8 cellular contexts compared by ENCODE assay signal in the genomic region with DNA sequence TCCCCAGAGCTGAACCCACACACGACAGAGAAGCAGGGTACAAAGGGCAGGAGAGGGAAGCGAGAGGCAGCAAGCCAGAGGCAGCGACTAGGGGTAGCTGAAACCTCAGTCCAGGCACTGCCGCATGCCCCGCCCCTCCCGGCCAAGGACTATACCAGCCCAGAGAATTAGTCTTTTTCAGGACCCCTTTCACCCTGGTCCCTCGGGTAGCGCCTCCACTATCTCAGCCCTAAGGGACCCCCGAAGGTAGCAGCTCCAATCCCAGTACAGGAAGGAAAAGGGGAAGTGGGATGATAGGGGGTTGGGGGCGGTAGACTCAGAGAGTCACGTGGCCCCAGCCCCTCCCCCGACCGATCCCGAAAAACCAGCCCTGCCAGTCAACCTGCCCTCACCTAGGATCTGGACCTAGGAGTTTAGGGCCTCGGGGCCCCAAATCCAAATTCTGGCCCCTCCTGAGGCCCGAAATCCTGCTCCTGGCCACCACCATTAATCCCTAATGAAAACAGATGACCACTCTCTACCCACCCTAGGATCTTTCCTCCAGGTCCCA. TPM values are rescaled to one million over a fixed set of nuclear protein-coding genes. Genes with fewer than 3 reads are reported as not detected.
DNase-seq lines count a peak whose midpoint lies in the region; ATAC-seq and TF ChIP-seq lines count a peak whose summit lies in the region.

No MANE protein-coding gene starts in this region.

- POLR2A ChIA-PET in CD8-positive, alpha-beta T cell (lab: Charles Lee): interaction anchor here (0.6 to 3.8 kb wide), 6 partner anchors 8 to 1636 kb away, joined by 3 to 48 read pairs (median 6); a partner anchor contains a TSS
- POLR2A ChIA-PET in MCF 10A (lab: Yijun Ruan, JAX): interaction anchor here (0.6 to 5.5 kb wide), 15 partner anchors 8 to 1897 kb away, joined by 3 to 84 read pairs (median 5); a partner anchor contains a TSS

- no peaks in the 10 kb centered on the region for H3K9me3 ChIP-seq in CD8-positive, alpha-beta T cell (ENCODE audit: low read length)
- H3K9me3 ChIP-seq in left lung (no peaks in the 10 kb centered on the region), thoracic aorta (no peaks in the 10 kb centered on the region)

- H3K36me3 ChIP-seq in CD8-positive, alpha-beta T cell (ENCODE audit: insufficient read depth, low read length): peaks cover 17% of the 10 kb centered on the region
- H3K36me3 ChIP-seq in left lung: peaks cover 0 to 64% of the 10 kb centered on the region in 2 donors
- H3K36me3 ChIP-seq in thoracic aorta: peaks cover 15% of the 10 kb centered on the region

- no peak for DNase-seq in CD8-positive, alpha-beta T cell
- peak; percentile 71 for DNase-seq in KBM-7
- peak; percentile 38 for DNase-seq in MCF 10A (ENCODE audit: unreplicated experiment)
- peak; percentile 76 to 86 for DNase-seq in left lung
- no peak for DNase-seq in thoracic aorta (ENCODE audit: low spot score)
- no peak for DNase-seq in occipital lobe (lab: John Stamatoyannopoulos, UW)

- in situ Hi-C loops in KBM-7 (cut with MboI; ENCODE audit: low pct_unique_long_range_greater_than_20kb, low sequenced_read_pairs): no loop called here

- H3K4me3 ChIP-seq in CD8-positive, alpha-beta T cell (ENCODE audit: low read depth, low read length): no peak overlapping the region
- H3K4me3 ChIP-seq in left lung (peak overlapping the region; percentile 61 to 65), thoracic aorta (peak overlapping the region; percentile 79)

- H3K4me1 ChIP-seq in CD8-positive, alpha-beta T cell (ENCODE audit: insufficient read depth, low read length): peaks cover 14% of the 10 kb centered on the region
- peaks cover 12 to 47% of the 10 kb centered on the region in 2 donors for H3K4me1 ChIP-seq in left lung
- peaks cover 15 to 20% of the 10 kb centered on the region in 2 donors for H3K4me1 ChIP-seq in thoracic aorta (ENCODE audit: control insufficient read depth in 1 of 2, low read depth in 2 of 2)

- H3K4me3 Mint-ChIP-seq in CD8-positive, alpha-beta T cell: peak overlapping the region; percentile 65
- H3K4me3 Mint-ChIP-seq in MCF 10A (ENCODE audit: unreplicated experiment): peak overlapping the region; percentile 96

- no peak for ATAC-seq in CD8-positive, alpha-beta T cell
- ATAC-seq in left lung: peak; percentile 35
- no peak for ATAC-seq in thoracic aorta (ENCODE audit: insufficient number of reproducible peaks, low FRiP score, low read depth)
- ATAC-seq in GM21447 (IDR thresholded peaks at IDR 0.05; ENCODE audit: unreplicated experiment): no peak
- no peak for ATAC-seq in GM21526 (IDR thresholded peaks at IDR 0.05; ENCODE audit: low FRiP score, unreplicated experiment)

- peaks cover 36% of the 10 kb centered on the region for H3K4me1 Mint-ChIP-seq in CD8-positive, alpha-beta T cell (ENCODE audit: low read depth)
- peaks cover 22% of the 10 kb centered on the region for H3K4me1 Mint-ChIP-seq in MCF 10A (ENCODE audit: insufficient read depth, unreplicated experiment)

- H3K27ac Mint-ChIP-seq in CD8-positive, alpha-beta T cell: peak overlapping the region; percentile 67
- H3K27ac Mint-ChIP-seq in MCF 10A (ENCODE audit: low read depth, unreplicated experiment): peak overlapping the region; percentile 100

- no peaks in the 10 kb centered on the region for H3K27me3 Mint-ChIP-seq in CD8-positive, alpha-beta T cell (ENCODE audit: low read depth)
- no peaks in the 10 kb centered on the region for H3K27me3 Mint-ChIP-seq in MCF 10A (ENCODE audit: insufficient read depth, unreplicated experiment)

- no peak for TF ChIP-seq CTCF in CD8-positive, alpha-beta T cell (IDR thresholded peaks at IDR 0.05)
- TF ChIP-seq CTCF in MCF 10A (IDR thresholded peaks at IDR 0.05; ENCODE audit: unreplicated experiment): no peak
- no peak for TF ChIP-seq CTCF in left lung (IDR thresholded peaks at IDR 0.05)
- no peak for TF ChIP-seq CTCF in thoracic aorta (IDR thresholded peaks at IDR 0.05)

- no peaks in the 10 kb centered on the region for H3K9me3 Mint-ChIP-seq in CD8-positive, alpha-beta T cell
- no peaks in the 10 kb centered on the region for H3K9me3 Mint-ChIP-seq in MCF 10A (ENCODE audit: unreplicated experiment)

- no TSS peak for BruUV-seq in MCF 10A (replicated peaks; lab: Mats Ljungman, UMichigan)

- peaks cover 54% of the 10 kb centered on the region for H3K36me3 Mint-ChIP-seq in CD8-positive, alpha-beta T cell
- H3K36me3 Mint-ChIP-seq in MCF 10A (ENCODE audit: insufficient read depth, unreplicated experiment): peaks cover 48% of the 10 kb centered on the region

- CTCF ChIA-PET in CD8-positive, alpha-beta T cell (lab: Charles Lee): interaction anchor here (1.6 to 2.4 kb wide), 2 partner anchors 21 to 48 kb away, joined by 4 to 6 read pairs; a partner anchor contains a TSS
- CTCF ChIA-PET in MCF 10A (lab: Yijun Ruan, JAX): interaction anchor here (0.5 to 1.0 kb wide), 4 partner anchors 38 to 128 kb away, joined by 3 to 5 read pairs (median 3); no protein-coding TSS in a partner anchor

- no peak overlapping the region for H3K27ac ChIP-seq in CD8-positive, alpha-beta T cell (ENCODE audit: low read depth, low read length)
- H3K27ac ChIP-seq in left lung (peak overlapping the region; percentile 97), thoracic aorta (peak overlapping the region; percentile 74 to 92)

- no peaks in the 10 kb centered on the region for H3K27me3 ChIP-seq in CD8-positive, alpha-beta T cell (ENCODE audit: insufficient read depth, low read length)
- H3K27me3 ChIP-seq in left lung (no peaks in the 10 kb centered on the region), thoracic aorta (replicated peaks; ENCODE audit: insufficient read depth) (no peaks in the 10 kb centered on the region)

- intact Hi-C loops in CD8-positive, alpha-beta T cell (cut with DNase I, micrococcal nuclease): no loop called here
- intact Hi-C loops in MCF 10A (cut with micrococcal nuclease) (loop anchor here (5.0 kb wide), 2 partner anchors 95 to 130 kb away; a partner anchor contains a TSS), left lung (cut with DNase I) (no loop called here)

RNA-seq across cellular contexts. Expression of a gene that starts 1.3 kb away (rescaled TPM):
- total RNA-seq in CD8-positive, alpha-beta T cell: 10 to 100 TPM; 28.8 to 29.7 TPM
- total RNA-seq in MCF 10A (2022): 30.4 and 37.9 TPM in 2 replicates
- 10 to 100 TPM; 83.3 to 94.6 TPM for total RNA-seq in left lung
- 10 to 100 TPM; 49.9 to 83.5 TPM for total RNA-seq in thoracic aorta
- 13.7 TPM for total RNA-seq in occipital lobe

RNA-seq across cellular contexts. Expression of a gene that starts 8.1 kb away (rescaled TPM):
- 10 to 100 TPM in 1 of 2 experiments, 1 to 10 TPM in 1; 9.4 to 11.2 TPM for total RNA-seq in CD8-positive, alpha-beta T cell
- total RNA-seq in MCF 10A (2022) (54.7 and 67.1 TPM in 2 replicates), left lung (10 to 100 TPM; 37.7 to 43.0 TPM), thoracic aorta (10 to 100 TPM; 26.8 to 31.9 TPM), occipital lobe (27.0 TPM)

RNA-seq across cellular contexts. Expression of a gene that starts 8.4 kb away (rescaled TPM):
- total RNA-seq in CD8-positive, alpha-beta T cell: 10 to 100 TPM; 19.9 to 22.1 TPM
- total RNA-seq in MCF 10A (2022) (53.1 and 57.0 TPM in 2 replicates), left lung (10 to 100 TPM; 26.6 to 42.0 TPM), thoracic aorta (10 to 100 TPM; 42.6 to 60.3 TPM), occipital lobe (42.6 TPM)

RNA-seq across cellular contexts. Expression of a gene that starts 16.4 kb away (rescaled TPM):
- 100 to 1,000 TPM; 246 TPM for total RNA-seq in CD8-positive, alpha-beta T cell
- total RNA-seq in MCF 10A (2022) (84.9 and 87.9 TPM in 2 replicates), left lung (100 to 1,000 TPM; 227 to 243 TPM), thoracic aorta (100 to 1,000 TPM in 1 of 2 donors, 10 to 100 TPM in 1; 88.0 to 107 TPM), occipital lobe (10.5 TPM)

RNA-seq across cellular contexts. Expression of a gene that starts 20.1 kb away (rescaled TPM):
- total RNA-seq in CD8-positive, alpha-beta T cell: 1 to 10 TPM; 8.8 to 9.3 TPM
- total RNA-seq in MCF 10A (2022): 12.3 and 15.5 TPM in 2 replicates
- 10 to 100 TPM; 17.3 to 22.6 TPM for total RNA-seq in left lung
- total RNA-seq in thoracic aorta: 10 to 100 TPM; 15.0 to 29.5 TPM
- total RNA-seq in occipital lobe: 28.4 TPM

Comparison
In these comparisons a context has a peak if more than half of its experiments do, and no peak if none do; other contexts are left out.
1. DNase-seq: peak in KBM-7 (single experiment), MCF 10A (single experiment) and left lung (2 of 2); none in CD8-positive, alpha-beta T cell (0 of 7), thoracic aorta (single experiment) and occipital lobe (single experiment).